13 cellular contexts compared by ENCODE assay signal in the genomic region with DNA sequence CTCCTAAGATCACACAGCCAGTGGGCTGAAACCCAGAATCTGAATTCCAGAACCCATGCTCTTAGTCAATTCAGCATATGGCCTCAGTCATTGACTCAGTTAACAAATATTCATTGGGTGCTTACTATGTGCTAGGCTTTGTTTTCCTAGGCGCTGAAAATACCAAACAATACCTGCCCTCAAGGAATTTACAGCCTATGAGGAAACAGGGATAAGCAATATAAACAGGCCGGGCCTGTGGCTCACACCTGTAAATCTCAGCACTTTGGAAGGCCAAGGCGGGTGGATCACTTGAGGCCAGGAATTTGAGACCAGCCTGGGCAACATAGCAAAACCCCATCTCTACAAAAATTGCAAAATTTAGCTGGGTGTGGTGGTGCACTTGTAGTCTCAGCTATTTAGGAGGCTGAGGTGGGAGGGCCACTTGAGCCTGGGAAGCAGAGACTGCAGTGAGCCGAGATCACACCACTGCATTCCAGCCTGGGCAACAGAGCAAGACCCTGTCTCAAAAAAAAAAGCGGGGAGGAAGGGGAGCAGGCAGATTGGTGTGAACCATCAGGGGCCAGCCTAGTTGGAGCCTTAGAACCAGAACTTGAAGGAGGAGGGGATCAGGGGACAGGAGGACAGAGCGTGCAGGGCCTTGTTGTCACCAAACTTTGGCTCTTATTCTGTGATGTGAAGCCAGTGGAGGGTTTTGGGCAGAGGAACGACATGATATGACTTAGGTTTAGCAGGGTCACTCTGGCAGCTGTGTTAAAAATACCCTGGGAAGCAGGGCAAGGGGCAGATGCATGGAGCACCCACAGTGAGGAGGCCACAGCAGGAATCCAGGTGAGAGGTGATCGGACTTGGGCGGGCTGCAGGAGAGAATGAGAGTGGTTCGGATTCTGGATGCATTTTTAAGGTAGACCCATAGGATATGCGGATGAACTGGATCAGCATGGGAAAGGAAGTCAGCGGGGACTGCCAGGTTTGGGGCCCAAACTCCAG. TPM values are rescaled to one million over a fixed set of nuclear protein-coding genes. Genes with fewer than 3 reads are reported as not detected.
A peak's percentile ranks its signal among the peaks of the same experiment; 100 is the strongest.
DNase-seq lines count a peak whose midpoint lies in the region; ATAC-seq and TF ChIP-seq lines count a peak whose summit lies in the region.
"Had no signal": no experiment of that assay in that cellular context is flagged by ENCODE, and none has a peak within 500 bp of the region (broad histone marks: within the 10 kb centered on the region; RNA-seq: fewer than 3 reads in every experiment).

No MANE protein-coding gene starts in this region.

- no peak for ATAC-seq in Panc1
- no peak for ATAC-seq in thoracic aorta (ENCODE audit: insufficient number of reproducible peaks, low FRiP score, low read depth)
- ATAC-seq in HG02870 (IDR thresholded peaks at IDR 0.05; ENCODE audit: unreplicated experiment) = no peak
- no peak for ATAC-seq in activated CD4-positive, alpha-beta T cell treated with anti-CD3 and anti-CD28 coated beads for 36 hours

- H3K9me3 Mint-ChIP-seq in mesothelial cell of epicardium = no peaks in the 10 kb centered on the region
- H3K9me3 Mint-ChIP-seq in activated CD4-positive, alpha-beta T cell treated with anti-CD3 and anti-CD28 coated beads for 36 hours (ENCODE audit: low read depth) = no peaks in the 10 kb centered on the region
- H3K9me3 Mint-ChIP-seq: activated CD4-positive, alpha-beta T cell treated with anti-CD3 and anti-CD28 coated beads, Interleukin-2, amount 10 ng/mL, durations not matched to agents 24 days and 14 days; activated naive CD4-positive, alpha-beta T cell treated with anti-CD3 and anti-CD28 coated beads, Interleukin-2, amount 10 ng/mL, durations not matched to agents 7 days and 5 days had no signal

- in situ Hi-C loops in Panc1 (cut with HindIII; ENCODE audit: low pct_unique_long_range_greater_than_20kb, low sequenced_read_pairs) = no loop called here

- peaks cover 38% of the 10 kb centered on the region for H3K4me1 ChIP-seq in Panc1 (ENCODE audit: control insufficient read depth, insufficient read depth, low read length)
- peaks cover 2 to 5% of the 10 kb centered on the region in 2 donors for H3K4me1 ChIP-seq in esophagus (ENCODE audit: control insufficient read depth in 2 of 2, insufficient read depth in 2 of 2, low read length in 1 of 2)
- H3K4me1 ChIP-seq in thoracic aorta (ENCODE audit: control insufficient read depth in 1 of 2, low read depth in 2 of 2) = peaks cover 54 to 67% of the 10 kb centered on the region in 2 donors

- CTCF ChIA-PET in Panc1 (lab: Charles Lee) = interaction anchor here (1.1 kb wide), 1 partner anchor 37 kb away, joined by 3 read pairs; no protein-coding TSS in a partner anchor
- CTCF ChIA-PET in activated CD4-positive, alpha-beta T cell treated with anti-CD3 and anti-CD28 coated beads for 36 hours (lab: Charles Lee) = no interaction called here

- peaks cover 23% of the 10 kb centered on the region for H3K4me1 Mint-ChIP-seq in mesothelial cell of epicardium
- H3K4me1 Mint-ChIP-seq in activated CD4-positive, alpha-beta T cell treated with anti-CD3 and anti-CD28 coated beads for 36 hours = no peaks in the 10 kb centered on the region
- H3K4me1 Mint-ChIP-seq: activated CD4-positive, alpha-beta T cell treated with anti-CD3 and anti-CD28 coated beads, Interleukin-2, amount 10 ng/mL, durations not matched to agents 24 days and 14 days; activated naive CD4-positive, alpha-beta T cell treated with anti-CD3 and anti-CD28 coated beads, Interleukin-2, amount 10 ng/mL, durations not matched to agents 7 days and 5 days had no signal

- POLR2A ChIA-PET in Panc1 (lab: Charles Lee) = no interaction called here
- POLR2A ChIA-PET in activated CD4-positive, alpha-beta T cell treated with anti-CD3 and anti-CD28 coated beads for 36 hours (lab: Charles Lee) = no interaction called here

- H3K36me3 Mint-ChIP-seq in mesothelial cell of epicardium = peaks cover 13% of the 10 kb centered on the region
- H3K36me3 Mint-ChIP-seq in activated CD4-positive, alpha-beta T cell treated with anti-CD3 and anti-CD28 coated beads for 36 hours (ENCODE audit: low read depth) = no peaks in the 10 kb centered on the region
- H3K36me3 Mint-ChIP-seq: activated naive CD4-positive, alpha-beta T cell treated with anti-CD3 and anti-CD28 coated beads, Interleukin-2, amount 10 ng/mL, durations not matched to agents 7 days and 5 days had no signal

- DNase-seq in Panc1 (ENCODE audit: low read depth, low spot score) = no peak
- DNase-seq in mesothelial cell of epicardium (ENCODE audit: low spot score in 2 of 2, unreplicated experiment in 2 of 2) = no peak
- no peak for DNase-seq in thoracic aorta (ENCODE audit: low spot score)
- no peak for DNase-seq in NCI-H2107 (lab: John Stamatoyannopoulos, UW)
- no peak for DNase-seq in T1000 (lab: John Stamatoyannopoulos, UW)
- DNase-seq in activated CD4-positive, alpha-beta T cell treated with anti-CD3 and anti-CD28 coated beads for 36 hours = no peak
- DNase-seq: activated CD4-positive, alpha-beta T cell treated with anti-CD3 and anti-CD28 coated beads, Interleukin-2, amount 10 ng/mL, durations not matched to agents 24 days and 14 days; activated naive CD4-positive, alpha-beta T cell treated with anti-CD3 and anti-CD28 coated beads, Interleukin-2, amount 10 ng/mL, durations not matched to agents 7 days and 5 days; NCI-H1092 treated with DMSO at 0.1 percent for 48 hours; NCI-H526 treated with DMSO at 0.1 percent for 48 hours; SK-N-SH had no signal

- intact Hi-C loops in Panc1 (cut with micrococcal nuclease; ENCODE audit: unreplicated experiment) = no loop called here
- intact Hi-C loops in activated CD4-positive, alpha-beta T cell treated with anti-CD3 and anti-CD28 coated beads for 36 hours (cut with DNase I, micrococcal nuclease) = no loop called here

- BruUV-seq in Panc1 (replicated peaks; lab: Mats Ljungman, UMichigan) = no TSS peak

- H3K36me3 ChIP-seq in Panc1 (ENCODE audit: control insufficient read depth, insufficient read depth, low read length) (peaks cover 4% of the 10 kb centered on the region; the same call in 1 of the 2 replicates), esophagus (ENCODE audit: control insufficient read depth in 2 of 2, insufficient read depth in 2 of 2, low read length in 1 of 2) (peaks cover 0 to 7% of the 10 kb centered on the region in 2 donors), thoracic aorta (peaks cover 33% of the 10 kb centered on the region)

- no peak overlapping the region for H3K4me3 ChIP-seq in Panc1 (ENCODE audit: low read depth in 2 of 2, low read length in 2 of 2)
- no peak overlapping the region for H3K4me3 ChIP-seq in esophagus (ENCODE audit: low read depth in 1 of 2, low read length in 2 of 2)
- peak overlapping the region; percentile 91 for H3K4me3 ChIP-seq in thoracic aorta

- H3K27me3 ChIP-seq in Panc1 (ENCODE audit: control insufficient read depth, insufficient read depth, low read length) = no peaks in the 10 kb centered on the region
- H3K27me3 ChIP-seq in esophagus (ENCODE audit: control insufficient read depth in 1 of 2, insufficient read depth in 2 of 2, low read length in 2 of 2) = no peaks in the 10 kb centered on the region
- no peaks in the 10 kb centered on the region for H3K27me3 ChIP-seq in thoracic aorta (replicated peaks; ENCODE audit: insufficient read depth)

- H3K27me3 Mint-ChIP-seq in mesothelial cell of epicardium (ENCODE audit: low read depth) = no peaks in the 10 kb centered on the region
- peaks cover 2% of the 10 kb centered on the region for H3K27me3 Mint-ChIP-seq in activated CD4-positive, alpha-beta T cell treated with anti-CD3 and anti-CD28 coated beads for 36 hours
- H3K27me3 Mint-ChIP-seq: activated CD4-positive, alpha-beta T cell treated with anti-CD3 and anti-CD28 coated beads, Interleukin-2, amount 10 ng/mL, durations not matched to agents 24 days and 14 days had no signal

- no peak overlapping the region for H3K27ac Mint-ChIP-seq in mesothelial cell of epicardium
- H3K27ac Mint-ChIP-seq in activated CD4-positive, alpha-beta T cell treated with anti-CD3 and anti-CD28 coated beads for 36 hours = no peak overlapping the region
- H3K27ac Mint-ChIP-seq: activated CD4-positive, alpha-beta T cell treated with anti-CD3 and anti-CD28 coated beads, Interleukin-2, amount 10 ng/mL, durations not matched to agents 24 days and 14 days; activated naive CD4-positive, alpha-beta T cell treated with anti-CD3 and anti-CD28 coated beads, Interleukin-2, amount 10 ng/mL, durations not matched to agents 7 days and 5 days had no signal

- TF ChIP-seq CTCF in Panc1 (IDR thresholded peaks at IDR 0.05) (no peak), mesothelial cell of epicardium (IDR thresholded peaks at IDR 0.05; ENCODE audit: unreplicated experiment) (no peak), thoracic aorta (IDR thresholded peaks at IDR 0.05) (no peak)

- H3K4me3 Mint-ChIP-seq in mesothelial cell of epicardium = peak overlapping the region; percentile 20
- no peak overlapping the region for H3K4me3 Mint-ChIP-seq in activated CD4-positive, alpha-beta T cell treated with anti-CD3 and anti-CD28 coated beads for 36 hours
- H3K4me3 Mint-ChIP-seq: activated CD4-positive, alpha-beta T cell treated with anti-CD3 and anti-CD28 coated beads, Interleukin-2, amount 10 ng/mL, durations not matched to agents 24 days and 14 days; activated naive CD4-positive, alpha-beta T cell treated with anti-CD3 and anti-CD28 coated beads, Interleukin-2, amount 10 ng/mL, durations not matched to agents 7 days and 5 days had no signal

- H3K9me3 ChIP-seq in Panc1 (ENCODE audit: control insufficient read depth, insufficient read depth, low read depth, low read length) = no peaks in the 10 kb centered on the region
- H3K9me3 ChIP-seq in esophagus (ENCODE audit: control insufficient read depth in 2 of 2, insufficient read depth in 1 of 2, low read depth in 1 of 2, low read length in 1 of 2) = no peaks in the 10 kb centered on the region
- H3K9me3 ChIP-seq in thoracic aorta = no peaks in the 10 kb centered on the region
- H3K9me3 ChIP-seq: SK-N-SH had no signal

- WGBS in esophagus, 2 donors = 72 to 79% methylated on average over 12 of the region's 12 CpGs

- H3K27ac ChIP-seq in Panc1 (ENCODE audit: low read length) = peak overlapping the region; percentile 65; the same call in 1 of the 2 replicates
- H3K27ac ChIP-seq in esophagus (ENCODE audit: low read depth in 2 of 2, low read length in 1 of 2) = peak overlapping the region; percentile 21 to 61
- peak overlapping the region; percentile 97 to 99 for H3K27ac ChIP-seq in thoracic aorta

RNA-seq across cellular contexts. Expression of a gene that starts 5.8 kb away (rescaled TPM):
- 6.1 TPM for total RNA-seq in Panc1 (2021; ENCODE audit: unreplicated experiment)
- polyA plus RNA-seq in Panc1 (2012; ENCODE audit: insufficient read length) = 4.0 TPM
- polyA plus RNA-seq in esophagus = 10 to 100 TPM; 16.4 to 20.0 TPM
- total RNA-seq in mesothelial cell of epicardium = 201 to 212 TPM (median 211 TPM) in 3 replicates
- total RNA-seq in thoracic aorta = 1,000 to 10,000 TPM in 1 of 2 donors, 100 to 1,000 TPM in 1; 581 to 1,250 TPM
- total RNA-seq in activated CD4-positive, alpha-beta T cell treated with anti-CD3 and anti-CD28 coated beads for 36 hours = not detected
- total RNA-seq: activated CD4-positive, alpha-beta T cell treated with anti-CD3 and anti-CD28 coated beads, Interleukin-2, amount 10 ng/mL, durations not matched to agents 24 days and 14 days had no signal
- polyA plus RNA-seq: SK-N-SH had no signal

RNA-seq across cellular contexts. Expression of a gene that starts 35.4 kb away (rescaled TPM):
- total RNA-seq in Panc1 (2021; ENCODE audit: unreplicated experiment) (0.18 TPM), mesothelial cell of epicardium (0.71 to 1.1 TPM (median 0.98 TPM) in 3 replicates), thoracic aorta (not detected)
- polyA plus RNA-seq in Panc1 (2012; ENCODE audit: insufficient read length) = not detected
- under 1 TPM in 1 of 2 donors, not detected in 1; 0.02 TPM for polyA plus RNA-seq in esophagus
- total RNA-seq in activated CD4-positive, alpha-beta T cell treated with anti-CD3 and anti-CD28 coated beads for 36 hours = not detected
- total RNA-seq: activated CD4-positive, alpha-beta T cell treated with anti-CD3 and anti-CD28 coated beads, Interleukin-2, amount 10 ng/mL, durations not matched to agents 24 days and 14 days had no signal

Comparison
In these comparisons a context has a peak if more than half of its experiments do, and no peak if none do; other contexts are left out.
1. H3K27ac ChIP-seq: peak in every context shown above with its lines; median percentile 98 in thoracic aorta; 65 in Panc1; 41 in esophagus.
2. RNA of a gene that starts 5.8 kb away (total RNA-seq): 581 to 1,250 TPM in thoracic aorta and 201 to 212 TPM in mesothelial cell of epicardium; 6.1 TPM in Panc1 (single experiment) and not detected in activated CD4-positive, alpha-beta T cell treated with anti-CD3 and anti-CD28 coated beads for 36 hours; every median in the first group is over 10 times any median in the second.